In the genomic region with DNA sequence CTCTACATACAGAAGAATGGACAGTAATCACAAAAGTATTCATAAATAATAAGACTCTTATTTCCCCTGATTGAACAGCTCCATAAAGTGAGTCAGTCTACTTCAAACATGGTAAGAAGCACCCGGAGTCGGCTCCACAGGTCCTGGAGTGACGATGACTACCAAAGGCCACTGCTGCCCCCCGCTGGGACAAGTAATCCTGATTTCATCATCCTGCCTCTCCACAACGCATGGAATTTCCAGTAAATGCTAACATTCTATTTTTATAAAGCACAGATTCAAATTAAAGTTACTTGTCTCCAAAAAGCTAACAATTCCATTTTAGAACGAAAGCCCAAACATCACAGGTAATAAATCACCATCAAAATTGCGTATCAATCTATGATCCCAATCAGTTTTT, we compare ENCODE assay signal across 8 cellular contexts. TPM values are rescaled to one million over a fixed set of nuclear protein-coding genes. Genes with fewer than 3 reads are reported as not detected.
A peak's percentile ranks its signal among the peaks of the same experiment; 100 is the strongest.
DNase-seq lines count a peak whose midpoint lies in the region; ATAC-seq and TF ChIP-seq lines count a peak whose summit lies in the region.

No MANE protein-coding gene starts in this region.

- no peaks in the 10 kb centered on the region for H3K36me3 ChIP-seq in parathyroid adenoma (ENCODE audit: control insufficient read depth, insufficient read depth, low read length)

- peaks cover 3% of the 10 kb centered on the region for H3K4me1 ChIP-seq in parathyroid adenoma

- no peaks in the 10 kb centered on the region for H3K79me2 ChIP-seq in parathyroid adenoma

- ATAC-seq in GM18861 (IDR thresholded peaks at IDR 0.05; ENCODE audit: unreplicated experiment) = no peak

- H3K4me2 ChIP-seq in parathyroid adenoma (ENCODE audit: low read length) = no peak overlapping the region

- TF ChIP-seq CTCF in parathyroid adenoma (IDR thresholded peaks at IDR 0.05) = peak; percentile 8

- H3K27ac ChIP-seq in parathyroid adenoma = no peak overlapping the region

- DNase-seq in GM04503 (ENCODE audit: low read depth) (peak; percentile 61), NCI-H510A treated with DMSO at 0.1 percent for 48 hours (lab: John Stamatoyannopoulos, UW) (peak; percentile 48), dermis blood vessel endothelial cell (peak; percentile 73), cerebellar cortex (ENCODE audit: low spot score) (no peak), NCI-H226 (no peak)
- DNase-seq in activated CD4-positive, alpha-beta T cell treated with anti-CD3 and anti-CD28 coated beads for 1 hour = no peak

- H3K9ac ChIP-seq in parathyroid adenoma = no peak overlapping the region

- H3K4me3 ChIP-seq in parathyroid adenoma (ENCODE audit: low read depth, low read length) = no peak overlapping the region

- no peaks in the 10 kb centered on the region for H3K27me3 ChIP-seq in parathyroid adenoma (ENCODE audit: control insufficient read depth, insufficient read depth, low read length)

- no peak overlapping the region for H2AFZ ChIP-seq in parathyroid adenoma

- H3K9me3 ChIP-seq in parathyroid adenoma (ENCODE audit: control insufficient read depth, low read length) = no peaks in the 10 kb centered on the region

RNA-seq across cellular contexts. Expression of gene ATPSCKMT, which starts 16.2 kb away (rescaled TPM):
- total RNA-seq in dermis blood vessel endothelial cell = 28.3 and 35.9 TPM in 2 replicates

RNA-seq across cellular contexts. Expression of gene CCT5, which starts 16.6 kb away (rescaled TPM):
- 663 and 731 TPM in 2 replicates for total RNA-seq in dermis blood vessel endothelial cell

Comparison
In these comparisons a context has a peak if more than half of its experiments do, and no peak if none do; other contexts are left out.
1. DNase-seq: peak in GM04503 (single experiment), NCI-H510A treated with DMSO at 0.1 percent for 48 hours (single experiment) and dermis blood vessel endothelial cell (single experiment); none in cerebellar cortex (single experiment), activated CD4-positive, alpha-beta T cell treated with anti-CD3 and anti-CD28 coated beads for 1 hour (single experiment) and NCI-H226 (single experiment).